Comparison of ENCODE assay signal across 25 cellular contexts in genomic region chr17:61380217-61380835, GRCh38. TPM values are rescaled to one million over a fixed set of nuclear protein-coding genes. Genes with fewer than 3 reads are reported as not detected.
DNase-seq lines count a peak whose midpoint lies in the region; ATAC-seq and TF ChIP-seq lines count a peak whose summit lies in the region.
"Had no signal": no experiment of that assay in that cellular context is flagged by ENCODE, and none has a peak within 500 bp of the region (broad histone marks: within the 10 kb centered on the region; RNA-seq: fewer than 3 reads in every experiment).

No MANE protein-coding gene starts in this region.

- H3K27ac ChIP-seq in left ventricle myocardium inferior (replicated peaks) (peak overlapping the region; percentile 11), right cardiac atrium (ENCODE audit: low read length) (no peak overlapping the region), left lung (peak overlapping the region; percentile 7 to 13), uterus (peak overlapping the region; percentile 7 to 21)
- H3K27ac ChIP-seq: hepatocyte, HL-60, Peyer's patch had no signal

- DNase-seq in left ventricle myocardium inferior (no peak), right cardiac atrium (no peak), left lung (peak in 1 of 2 donors; percentile 28), posterior vena cava (ENCODE audit: low spot score) (peak; percentile 17), uterus (no peak), head of caudate nucleus (no peak)
- no peak for DNase-seq in activated naive CD8-positive, alpha-beta T cell treated with anti-CD3 and anti-CD28 coated beads for 36 hours
- DNase-seq: 8988T; activated CD4-positive, alpha-beta memory T cell treated with anti-CD3 and anti-CD28 coated beads for 36 hours; activated CD4-positive, alpha-beta T cell treated with anti-CD3 and anti-CD28 coated beads for 1 hour; activated T-cell treated with anti-CD3 and anti-CD28 coated beads, Interleukin-2, amount 50 U/mL, for 72 hours; CD4-positive, alpha-beta T cell; dermis blood vessel endothelial cell; gastrocnemius medialis; MM.1S; NCI-H2029; SHP77; stimulated activated naive B cell treated with anti-CD40 and anti-IgM and Interleukin-4, amounts not matched to agents 10 μg/mL and 1 μg/mL and 100 μg/mL, for 72 hours had no signal

- no peak overlapping the region for H3K27ac Mint-ChIP-seq in activated naive CD8-positive, alpha-beta T cell treated with anti-CD3 and anti-CD28 coated beads for 36 hours
- H3K27ac Mint-ChIP-seq: activated CD4-positive, alpha-beta memory T cell treated with anti-CD3 and anti-CD28 coated beads for 36 hours; activated T-cell treated with anti-CD3 and anti-CD28 coated beads, Interleukin-2, amount 50 U/mL, for 72 hours; CD4-positive, alpha-beta T cell; stimulated activated naive B cell treated with anti-CD40 and anti-IgM and Interleukin-4, amounts not matched to agents 10 μg/mL and 1 μg/mL and 100 μg/mL, for 72 hours; T-helper 2 cell treated with Interferon-gamma antibody and Interleukin-4, amounts not matched to agents 5 μg/mL and 100 μg/mL, for 36 hours had no signal

- H3K27me3 ChIP-seq in left ventricle myocardium inferior (ENCODE audit: low read depth) (peaks cover 12% of the 10 kb centered on the region), right cardiac atrium (ENCODE audit: control insufficient read depth, insufficient read depth) (no peaks in the 10 kb centered on the region), left lung (no peaks in the 10 kb centered on the region), uterus (no peaks in the 10 kb centered on the region)
- H3K27me3 ChIP-seq: gastrocnemius medialis, hepatocyte, Peyer's patch had no signal

- H3K4me1 ChIP-seq in left ventricle myocardium inferior (peaks cover 21% of the 10 kb centered on the region), right cardiac atrium (ENCODE audit: control insufficient read depth, insufficient read depth, low read length) (no peaks in the 10 kb centered on the region), left lung (no peaks in the 10 kb centered on the region), uterus (no peaks in the 10 kb centered on the region)
- H3K4me1 ChIP-seq: Peyer's patch had no signal

- H3K4me3 ChIP-seq in left ventricle myocardium inferior: no peak overlapping the region
- no peak overlapping the region for H3K4me3 ChIP-seq in right cardiac atrium (ENCODE audit: low read length)
- H3K4me3 ChIP-seq in left lung: no peak overlapping the region
- no peak overlapping the region for H3K4me3 ChIP-seq in uterus
- H3K4me3 ChIP-seq: gastrocnemius medialis, hepatocyte, Peyer's patch had no signal

- H3K27me3 Mint-ChIP-seq in activated naive CD8-positive, alpha-beta T cell treated with anti-CD3 and anti-CD28 coated beads for 36 hours: no peaks in the 10 kb centered on the region
- H3K27me3 Mint-ChIP-seq: activated CD4-positive, alpha-beta memory T cell treated with anti-CD3 and anti-CD28 coated beads for 36 hours; CD4-positive, alpha-beta T cell; stimulated activated naive B cell treated with anti-CD40 and anti-IgM and Interleukin-4, amounts not matched to agents 10 μg/mL and 1 μg/mL and 100 μg/mL, for 72 hours had no signal

- no peak for TF ChIP-seq CTCF in left ventricle myocardium inferior (IDR thresholded peaks at IDR 0.05; ENCODE audit: borderline replicate concordance)
- TF ChIP-seq CTCF in left lung (IDR thresholded peaks at IDR 0.05): no peak
- no peak for TF ChIP-seq CTCF in uterus (IDR thresholded peaks at IDR 0.05)

- WGBS in right cardiac atrium: 74% methylated on average over 10 of the region's 10 CpGs

- no peaks in the 10 kb centered on the region for H3K4me1 Mint-ChIP-seq in activated naive CD8-positive, alpha-beta T cell treated with anti-CD3 and anti-CD28 coated beads for 36 hours

- H3K36me3 ChIP-seq in left ventricle myocardium inferior (no peaks in the 10 kb centered on the region), left lung (no peaks in the 10 kb centered on the region), uterus (no peaks in the 10 kb centered on the region)
- H3K36me3 ChIP-seq: gastrocnemius medialis, Peyer's patch had no signal

- H3K9me3 Mint-ChIP-seq in activated naive CD8-positive, alpha-beta T cell treated with anti-CD3 and anti-CD28 coated beads for 36 hours: no peaks in the 10 kb centered on the region
- H3K9me3 Mint-ChIP-seq: activated CD4-positive, alpha-beta memory T cell treated with anti-CD3 and anti-CD28 coated beads for 36 hours; activated T-cell treated with anti-CD3 and anti-CD28 coated beads, Interleukin-2, amount 50 U/mL, for 72 hours; CD4-positive, alpha-beta T cell; stimulated activated naive B cell treated with anti-CD40 and anti-IgM and Interleukin-4, amounts not matched to agents 10 μg/mL and 1 μg/mL and 100 μg/mL, for 72 hours; T-helper 2 cell treated with Interferon-gamma antibody and Interleukin-4, amounts not matched to agents 5 μg/mL and 100 μg/mL, for 36 hours had no signal

- no peak for ATAC-seq in right cardiac atrium
- ATAC-seq in left lung: no peak
- ATAC-seq in HG02610 (IDR thresholded peaks at IDR 0.05; ENCODE audit: unreplicated experiment): no peak
- ATAC-seq: activated T-cell treated with anti-CD3 and anti-CD28 coated beads, Interleukin-2, amount 50 U/mL, for 72 hours; esophagus mucosa; gastrocnemius medialis; stimulated activated naive B cell treated with anti-CD40 and anti-IgM and Interleukin-4, amounts not matched to agents 10 μg/mL and 1 μg/mL and 100 μg/mL, for 72 hours had no signal

- no peaks in the 10 kb centered on the region for H3K9me3 ChIP-seq in left ventricle myocardium inferior (replicated peaks)
- no peaks in the 10 kb centered on the region for H3K9me3 ChIP-seq in right cardiac atrium (ENCODE audit: control insufficient read depth, low read length)
- H3K9me3 ChIP-seq in left lung: no peaks in the 10 kb centered on the region
- H3K9me3 ChIP-seq in uterus: no peaks in the 10 kb centered on the region
- H3K9me3 ChIP-seq: gastrocnemius medialis, Peyer's patch had no signal

- peaks cover 2% of the 10 kb centered on the region for H3K36me3 Mint-ChIP-seq in activated naive CD8-positive, alpha-beta T cell treated with anti-CD3 and anti-CD28 coated beads for 36 hours
- H3K36me3 Mint-ChIP-seq: activated CD4-positive, alpha-beta memory T cell treated with anti-CD3 and anti-CD28 coated beads for 36 hours had no signal

- TF ChIP-seq POLR2A in uterus (IDR thresholded peaks at IDR 0.05): no peak

- no peak overlapping the region for H3K4me3 Mint-ChIP-seq in activated naive CD8-positive, alpha-beta T cell treated with anti-CD3 and anti-CD28 coated beads for 36 hours
- H3K4me3 Mint-ChIP-seq: activated CD4-positive, alpha-beta memory T cell treated with anti-CD3 and anti-CD28 coated beads for 36 hours; activated T-cell treated with anti-CD3 and anti-CD28 coated beads, Interleukin-2, amount 50 U/mL, for 72 hours; CD4-positive, alpha-beta T cell; stimulated activated naive B cell treated with anti-CD40 and anti-IgM and Interleukin-4, amounts not matched to agents 10 μg/mL and 1 μg/mL and 100 μg/mL, for 72 hours; T-helper 2 cell treated with Interferon-gamma antibody and Interleukin-4, amounts not matched to agents 5 μg/mL and 100 μg/mL, for 36 hours had no signal

- intact Hi-C loops in left ventricle myocardium inferior (cut with micrococcal nuclease): no loop called here
- intact Hi-C loops in right cardiac atrium (cut with DNase I): no loop called here
- intact Hi-C loops in left lung (cut with DNase I): loop anchor here in 1 of 2 donors (10.0 kb wide), 1 partner anchor 656 kb away; no protein-coding TSS in a partner anchor
- intact Hi-C loops in posterior vena cava (cut with DNase I): no loop called here
- intact Hi-C loops in uterus (cut with DNase I; ENCODE audit: low total_unique reads): no loop called here
- intact Hi-C loops in head of caudate nucleus (cut with DNase I): no loop called here

RNA-seq across cellular contexts. Expression of gene TBX2, which starts 19.3 kb away (rescaled TPM):
- total RNA-seq in left ventricle myocardium inferior (8.2 TPM), right cardiac atrium (10 to 100 TPM in 2 of 4 donors, 1 to 10 TPM in 2; 5.9 to 12.4 (median 8.1) TPM), left lung (100 to 1,000 TPM; 104 to 119 TPM), posterior vena cava (10 to 100 TPM; 11.2 to 16.5 TPM), uterus (10 to 100 TPM in 3 of 4 donors, under 1 TPM in 1; 0.29 to 40.5 (median 27.4) TPM)
- 9.5 TPM for polyA plus RNA-seq in right cardiac atrium
- not detected for total RNA-seq in activated naive CD8-positive, alpha-beta T cell treated with anti-CD3 and anti-CD28 coated beads for 36 hours
- total RNA-seq: H1 had no signal
- polyA plus RNA-seq: H1 had no signal
